In the genomic region with DNA sequence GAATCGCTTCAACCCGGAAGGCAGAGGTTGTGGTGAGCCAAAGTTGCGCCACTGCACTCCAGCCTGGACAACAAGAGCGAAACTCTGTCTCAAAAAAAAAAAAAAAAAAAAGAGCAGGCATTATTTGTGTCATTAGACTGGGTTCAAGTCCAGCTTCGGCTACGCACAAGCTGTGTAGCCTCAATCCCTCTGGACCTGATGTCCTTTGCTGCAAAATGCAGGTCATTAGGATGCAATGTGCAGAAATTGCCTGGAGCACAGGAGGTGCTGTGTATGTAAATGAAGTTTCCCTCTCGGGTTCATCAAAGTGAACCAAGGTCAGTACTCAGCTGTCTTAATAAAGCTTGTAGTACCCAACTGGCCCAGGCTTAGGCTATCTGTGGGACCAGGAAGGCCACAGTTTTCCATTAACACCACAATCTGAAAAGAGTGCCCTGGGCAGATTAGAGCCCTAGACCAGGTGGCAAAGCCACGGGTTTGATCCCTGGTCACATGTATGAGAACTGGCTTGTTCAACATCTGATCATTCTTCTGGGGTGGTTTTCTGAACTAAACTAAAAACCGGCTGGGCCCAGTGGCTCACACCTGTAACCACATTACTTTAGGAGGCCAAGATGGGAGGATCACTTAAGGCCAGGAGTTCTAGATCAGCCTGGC, we compare ENCODE assay signal across 1 cellular context.
TF ChIP-seq lines count a peak whose summit lies in the region.

No MANE protein-coding gene starts in this region.

TF ChIP-seq in HepG2, 621 proteins besides CTCF, POLR2A, EP300 and RAD21 (continued from another document and continues in another):
- peak; percentile 17; the same call in 1 of the 2 replicates for TF ChIP-seq ZNF33A (CRISPR knock-in tag; IDR thresholded peaks at IDR 0.05; ENCODE audit: borderline replicate concordance)
- no peak for TF ChIP-seq KDM2A (CRISPR knock-in tag; IDR thresholded peaks at IDR 0.05; ENCODE audit: borderline replicate concordance, low read depth)
- TF ChIP-seq SETDB1 (CRISPR knock-in tag; IDR thresholded peaks at IDR 0.05; ENCODE audit: borderline replicate concordance): 0 out of 2 replicates have a peak, but pooled peaks have one; percentile 30
- TF ChIP-seq PHF20 (CRISPR knock-in tag; IDR thresholded peaks at IDR 0.05): no peak
- TF ChIP-seq ZBTB2 (CRISPR knock-in tag; IDR thresholded peaks at IDR 0.05; ENCODE audit: low read depth): 0 out of 2 replicates have a peak, but pooled peaks have one; percentile 24
- peak; percentile 46 for TF ChIP-seq ZNF543 (CRISPR knock-in tag; IDR thresholded peaks at IDR 0.05)
- TF ChIP-seq RFXAP (CRISPR knock-in tag; IDR thresholded peaks at IDR 0.05; ENCODE audit: borderline replicate concordance): 0 out of 2 replicates have a peak, but pooled peaks have one; percentile 18
- TF ChIP-seq ZNF326 (CRISPR knock-in tag; IDR thresholded peaks at IDR 0.05; ENCODE audit: borderline replicate concordance): peak; percentile 20; the same call in 1 of the 2 replicates
- 0 out of 2 replicates have a peak, but pooled peaks have one; percentile 1 for TF ChIP-seq ZNF275 (CRISPR knock-in tag; IDR thresholded peaks at IDR 0.05; ENCODE audit: borderline replicate concordance)
- TF ChIP-seq SNAPC2 (CRISPR knock-in tag; IDR thresholded peaks at IDR 0.05): peak; percentile 33; the same call in 1 of the 2 replicates
- 0 out of 2 replicates have a peak, but pooled peaks have one; percentile 52 for TF ChIP-seq ZNF83 (CRISPR knock-in tag; IDR thresholded peaks at IDR 0.05; ENCODE audit: borderline replicate concordance)
- 0 out of 2 replicates have a peak, but pooled peaks have one; percentile 46 for TF ChIP-seq POGZ (CRISPR knock-in tag; IDR thresholded peaks at IDR 0.05)
- TF ChIP-seq DNMT3B (CRISPR knock-in tag; conservative IDR thresholded peaks at IDR 0.05): 0 out of 2 replicates have a peak, but pooled peaks have one; percentile 13
- 0 out of 2 replicates have a peak, but pooled peaks have one; percentile 20 for TF ChIP-seq ZNF615 (CRISPR knock-in tag; IDR thresholded peaks at IDR 0.05; ENCODE audit: borderline replicate concordance)
- TF ChIP-seq AKAP8 (CRISPR knock-in tag; IDR thresholded peaks at IDR 0.05): 0 out of 2 replicates have a peak, but pooled peaks have one; percentile 35
- TF ChIP-seq STAT5B (CRISPR knock-in tag; IDR thresholded peaks at IDR 0.05): no peak
- TF ChIP-seq ZNF569 (CRISPR knock-in tag; IDR thresholded peaks at IDR 0.05; ENCODE audit: borderline replicate concordance): no peak
- TF ChIP-seq SOX6 (IDR thresholded peaks at IDR 0.05): no peak
- peak; percentile 6 for TF ChIP-seq SOX6 (CRISPR knock-in tag; IDR thresholded peaks at IDR 0.05)
- TF ChIP-seq ZNF235 (CRISPR knock-in tag; IDR thresholded peaks at IDR 0.05; ENCODE audit: borderline replicate concordance): 0 out of 2 replicates have a peak, but pooled peaks have one; percentile 58
- TF ChIP-seq, protein P1, sequence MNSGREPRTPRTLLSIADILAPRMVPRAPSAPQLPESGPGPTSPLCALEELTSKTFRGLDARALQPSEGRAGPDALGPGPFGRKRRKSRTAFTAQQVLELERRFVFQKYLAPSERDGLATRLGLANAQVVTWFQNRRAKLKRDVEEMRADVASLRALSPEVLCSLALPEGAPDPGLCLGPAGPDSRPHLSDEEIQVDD (CRISPR knock-in tag; IDR thresholded peaks at IDR 0.05; ENCODE audit: borderline replicate concordance): 0 out of 2 replicates have a peak, but pooled peaks have one; percentile 43
- 0 out of 2 replicates have a peak, but pooled peaks have one; percentile 15 for TF ChIP-seq HHEX (CRISPR knock-in tag; IDR thresholded peaks at IDR 0.05)
- TF ChIP-seq, protein P2, sequence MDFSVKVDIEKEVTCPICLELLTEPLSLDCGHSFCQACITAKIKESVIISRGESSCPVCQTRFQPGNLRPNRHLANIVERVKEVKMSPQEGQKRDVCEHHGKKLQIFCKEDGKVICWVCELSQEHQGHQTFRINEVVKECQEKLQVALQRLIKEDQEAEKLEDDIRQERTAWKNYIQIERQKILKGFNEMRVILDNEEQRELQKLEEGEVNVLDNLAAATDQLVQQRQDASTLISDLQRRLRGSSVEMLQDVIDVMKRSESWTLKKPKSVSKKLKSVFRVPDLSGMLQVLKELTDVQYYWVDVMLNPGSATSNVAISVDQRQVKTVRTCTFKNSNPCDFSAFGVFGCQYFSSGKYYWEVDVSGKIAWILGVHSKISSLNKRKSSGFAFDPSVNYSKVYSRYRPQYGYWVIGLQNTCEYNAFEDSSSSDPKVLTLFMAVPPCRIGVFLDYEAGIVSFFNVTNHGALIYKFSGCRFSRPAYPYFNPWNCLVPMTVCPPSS (IDR thresholded peaks at IDR 0.05): no peak
- 0 out of 2 replicates have a peak, but pooled peaks have one; percentile 23 for TF ChIP-seq ZNF670 (CRISPR knock-in tag; IDR thresholded peaks at IDR 0.05; ENCODE audit: borderline replicate concordance)
- 0 out of 2 replicates have a peak, but pooled peaks have one; percentile 54 for TF ChIP-seq ZNF343 (CRISPR knock-in tag; IDR thresholded peaks at IDR 0.05)
- 0 out of 2 replicates have a peak, but pooled peaks have one; percentile 12 for TF ChIP-seq ZNF501 (CRISPR knock-in tag; IDR thresholded peaks at IDR 0.05)
- TF ChIP-seq, protein P3, sequence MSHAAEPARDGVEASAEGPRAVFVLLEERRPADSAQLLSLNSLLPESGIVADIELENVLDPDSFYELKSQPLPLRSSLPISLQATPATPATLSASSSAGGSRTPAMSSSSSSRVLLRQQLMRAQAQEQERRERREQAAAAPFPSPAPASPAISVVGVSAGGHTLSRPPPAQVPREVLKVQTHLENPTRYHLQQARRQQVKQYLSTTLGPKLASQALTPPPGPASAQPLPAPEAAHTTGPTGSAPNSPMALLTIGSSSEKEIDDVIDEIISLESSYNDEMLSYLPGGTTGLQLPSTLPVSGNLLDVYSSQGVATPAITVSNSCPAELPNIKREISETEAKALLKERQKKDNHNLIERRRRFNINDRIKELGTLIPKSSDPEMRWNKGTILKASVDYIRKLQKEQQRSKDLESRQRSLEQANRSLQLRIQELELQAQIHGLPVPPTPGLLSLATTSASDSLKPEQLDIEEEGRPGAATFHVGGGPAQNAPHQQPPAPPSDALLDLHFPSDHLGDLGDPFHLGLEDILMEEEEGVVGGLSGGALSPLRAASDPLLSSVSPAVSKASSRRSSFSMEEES (CRISPR knock-in tag; IDR thresholded peaks at IDR 0.05): 0 out of 2 replicates have a peak, but pooled peaks have one; percentile 3
- peak; percentile 95 for TF ChIP-seq ZNF572 (CRISPR knock-in tag; IDR thresholded peaks at IDR 0.05)
- TF ChIP-seq DMTF1 (CRISPR knock-in tag; IDR thresholded peaks at IDR 0.05): peak; percentile 80; the same call in 1 of the 2 replicates
- TF ChIP-seq ZNF646 (CRISPR knock-in tag; IDR thresholded peaks at IDR 0.05): peak; percentile 63; the same call in 1 of the 2 replicates
- TF ChIP-seq MAZ (IDR thresholded peaks at IDR 0.05; ENCODE audit: borderline replicate concordance, low read depth, low read length): no peak
- 0 out of 2 replicates have a peak, but pooled peaks have one; percentile 15 for TF ChIP-seq MAZ (CRISPR knock-in tag; IDR thresholded peaks at IDR 0.05; ENCODE audit: low read depth)
- no peak for TF ChIP-seq ZNF10 (CRISPR knock-in tag; IDR thresholded peaks at IDR 0.05; ENCODE audit: borderline replicate concordance, low read depth)
- peak; percentile 10; the same call in 1 of the 2 replicates for TF ChIP-seq TOE1 (CRISPR knock-in tag; IDR thresholded peaks at IDR 0.05)
- TF ChIP-seq ZNF20 (CRISPR knock-in tag; IDR thresholded peaks at IDR 0.05): peak; percentile 57; the same call in 1 of the 2 replicates
- TF ChIP-seq, protein P4, sequence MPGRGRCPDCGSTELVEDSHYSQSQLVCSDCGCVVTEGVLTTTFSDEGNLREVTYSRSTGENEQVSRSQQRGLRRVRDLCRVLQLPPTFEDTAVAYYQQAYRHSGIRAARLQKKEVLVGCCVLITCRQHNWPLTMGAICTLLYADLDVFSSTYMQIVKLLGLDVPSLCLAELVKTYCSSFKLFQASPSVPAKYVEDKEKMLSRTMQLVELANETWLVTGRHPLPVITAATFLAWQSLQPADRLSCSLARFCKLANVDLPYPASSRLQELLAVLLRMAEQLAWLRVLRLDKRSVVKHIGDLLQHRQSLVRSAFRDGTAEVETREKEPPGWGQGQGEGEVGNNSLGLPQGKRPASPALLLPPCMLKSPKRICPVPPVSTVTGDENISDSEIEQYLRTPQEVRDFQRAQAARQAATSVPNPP (CRISPR knock-in tag; IDR thresholded peaks at IDR 0.05): no peak
- 0 out of 2 replicates have a peak, but pooled peaks have one; percentile 6 for TF ChIP-seq NCOA2 (CRISPR knock-in tag; IDR thresholded peaks at IDR 0.05)
- TF ChIP-seq SNAPC5 (CRISPR knock-in tag; IDR thresholded peaks at IDR 0.05; ENCODE audit: borderline replicate concordance): no peak
